20 cellular contexts compared by ENCODE assay signal in genomic region chr16:69926241-69926640, GRCh38. TPM values are rescaled to one million over a fixed set of nuclear protein-coding genes. Genes with fewer than 3 reads are reported as not detected.
DNase-seq lines count a peak whose midpoint lies in the region; ATAC-seq and TF ChIP-seq lines count a peak whose summit lies in the region.
"Had no signal": no experiment of that assay in that cellular context is flagged by ENCODE, and none has a peak within 500 bp of the region (broad histone marks: within the 10 kb centered on the region; RNA-seq: fewer than 3 reads in every experiment).

No MANE protein-coding gene starts in this region.

- ATAC-seq in GM19397 (IDR thresholded peaks at IDR 0.05; ENCODE audit: unreplicated experiment), result no peak
- ATAC-seq: activated CD4-positive, CD25-positive, alpha-beta regulatory T cell treated with anti-CD3 and anti-CD28 coated beads, Interleukin-2, amount 50 U/mL, for 24 hours; left colon; mucosa of descending colon had no signal

- H4K20me1 ChIP-seq in mammary epithelial cell (ENCODE audit: insufficient read depth, low read length), result no peaks in the 10 kb centered on the region

- no TSS peak for BruUV-seq in mammary epithelial cell (replicated peaks; lab: Mats Ljungman, UMichigan)

- H3K79me2 ChIP-seq in mammary epithelial cell (ENCODE audit: insufficient read depth, low read length), result no peaks in the 10 kb centered on the region

- DNase-seq in breast epithelium (ENCODE audit: low spot score in 2 of 2) (no peak), mammary epithelial cell (no peak), tibial nerve (ENCODE audit: low spot score in 2 of 2) (no peak), EL (no peak), NCI-H345 treated with DMSO at 0.1 percent for 48 hours (lab: John Stamatoyannopoulos, UW; ENCODE audit: unreplicated experiment) (no peak)
- DNase-seq: activated CD8-positive, alpha-beta memory T cell treated with anti-CD3 and anti-CD28 coated beads for 24 hours; CD8-positive, alpha-beta memory T cell; endodermal cell; left colon; mucosa of descending colon; NCI-H1436; SIG-M5; stimulated activated CD4-positive, alpha-beta T cell treated with anti-CD3 and anti-CD28 coated beads, Interleukin-4, amount 100 ng/mL, for 4 hours; stimulated activated CD8-positive, alpha-beta memory T cell treated with anti-CD3 and anti-CD28 coated beads, Interleukin-4, amount 100 ng/mL, for 48 hours; trophoblast cell had no signal

- no peak for TF ChIP-seq EP300 in tibial nerve (IDR thresholded peaks at IDR 0.05)

- TF ChIP-seq POLR2A in breast epithelium (IDR thresholded peaks at IDR 0.05) (no peak), tibial nerve (IDR thresholded peaks at IDR 0.05) (no peak)

- TF ChIP-seq CTCF in breast epithelium (IDR thresholded peaks at IDR 0.05) (no peak), mammary epithelial cell (conservative IDR thresholded peaks at IDR 0.05 in 1 of 2, IDR thresholded peaks at IDR 0.05 in 1 of 2; ENCODE audit: extremely low read depth in 1 of 2, insufficient read depth in 1 of 2, low read depth in 1 of 2, low read length in 2 of 2) (no peak), brain (conservative IDR thresholded peaks at IDR 0.05) (no peak), nephron (IDR thresholded peaks at IDR 0.05; ENCODE audit: unreplicated experiment in 3 of 3) (no peak), tibial nerve (IDR thresholded peaks at IDR 0.05) (no peak)

- H3K4me1 Mint-ChIP-seq in brain, result peaks cover 14% of the 10 kb centered on the region
- H3K4me1 Mint-ChIP-seq in nephron, result peaks cover 30% of the 10 kb centered on the region

- H3K36me3 Mint-ChIP-seq in brain (peaks cover 11% of the 10 kb centered on the region), nephron (ENCODE audit: low read depth) (peaks cover 22% of the 10 kb centered on the region)

- H3K9me3 ChIP-seq in breast epithelium, result no peaks in the 10 kb centered on the region
- no peaks in the 10 kb centered on the region for H3K9me3 ChIP-seq in mammary epithelial cell (replicated peaks; ENCODE audit: insufficient read depth, low read length)
- H3K9me3 ChIP-seq in tibial nerve, result no peaks in the 10 kb centered on the region
- H3K9me3 ChIP-seq: mucosa of descending colon, neutrophil had no signal

- H2AFZ ChIP-seq in mammary epithelial cell (ENCODE audit: low read depth, low read length), result no peak overlapping the region

- H3K4me3 ChIP-seq in breast epithelium (peak overlapping the region in 2 of 3 donors; percentile 41 to 60), mammary epithelial cell (replicated peaks in 1 of 3; ENCODE audit: insufficient read depth in 1 of 3, low read depth in 2 of 3, low read length in 3 of 3) (no peak overlapping the region), tibial nerve (peak overlapping the region in 2 of 4 donors; percentile 29 to 48)
- H3K4me3 ChIP-seq: mucosa of descending colon had no signal

- no peaks in the 10 kb centered on the region for H3K36me3 ChIP-seq in breast epithelium
- H3K36me3 ChIP-seq in mammary epithelial cell (ENCODE audit: insufficient read depth, low read length), result no peaks in the 10 kb centered on the region
- H3K36me3 ChIP-seq in tibial nerve, result peaks cover 2 to 29% (median 5%) of the 10 kb centered on the region in 3 donors

- no peaks in the 10 kb centered on the region for H3K27me3 Mint-ChIP-seq in brain
- H3K27me3 Mint-ChIP-seq in nephron (ENCODE audit: low read depth), result no peaks in the 10 kb centered on the region
- H3K27me3 Mint-ChIP-seq: CD8-positive, alpha-beta memory T cell had no signal

- peak overlapping the region in 2 of 5 experiments; percentile 0 to 6 for H3K4me3 Mint-ChIP-seq in brain
- peak overlapping the region in 1 of 3 experiments; percentile 9 for H3K4me3 Mint-ChIP-seq in nephron
- H3K4me3 Mint-ChIP-seq: CD8-positive, alpha-beta memory T cell; endodermal cell had no signal

- CTCF ChIA-PET in mammary epithelial cell (lab: Charles Lee; ENCODE audit: low non-redundant PET), result no interaction called here

- no peak overlapping the region for H3K4me2 ChIP-seq in mammary epithelial cell (ENCODE audit: insufficient read depth, low read depth, low read length)

- no peaks in the 10 kb centered on the region for H3K27me3 ChIP-seq in breast epithelium
- no peaks in the 10 kb centered on the region for H3K27me3 ChIP-seq in mammary epithelial cell (ENCODE audit: insufficient read depth, low read length)
- H3K27me3 ChIP-seq in tibial nerve, result no peaks in the 10 kb centered on the region
- H3K27me3 ChIP-seq: neutrophil had no signal

- intact Hi-C loops in breast epithelium (cut with DNase I; ENCODE audit: low total_unique reads), result no loop called here
- intact Hi-C loops in mammary epithelial cell (cut with micrococcal nuclease), result no loop called here

- peaks cover 0 to 18% of the 10 kb centered on the region in 2 donors for H3K4me1 ChIP-seq in breast epithelium
- peaks cover 16% of the 10 kb centered on the region for H3K4me1 ChIP-seq in mammary epithelial cell (ENCODE audit: insufficient read depth, low read length)
- peaks cover 0 to 90% (median 32%) of the 10 kb centered on the region in 4 donors for H3K4me1 ChIP-seq in tibial nerve

- H3K9me3 Mint-ChIP-seq in brain, result peaks cover 0 to 3% (median 0%) of the 10 kb centered on the region in 5 experiments
- H3K9me3 Mint-ChIP-seq in nephron, result no peaks in the 10 kb centered on the region
- H3K9me3 Mint-ChIP-seq: CD8-positive, alpha-beta memory T cell; endodermal cell had no signal

- WGBS in mammary epithelial cell (ENCODE audit: low coverage, missing lambda C conversion rate), result 74% methylated on average over 8 of the region's 8 CpGs
- 88 to 89% methylated on average over 8 of the region's 8 CpGs for WGBS in tibial nerve, 2 donors

- H3K27ac ChIP-seq in breast epithelium, result peak overlapping the region; percentile 88 to 93
- H3K27ac ChIP-seq in mammary epithelial cell (ENCODE audit: insufficient read depth, low read depth, low read length), result no peak overlapping the region
- peak overlapping the region; percentile 78 to 97 (median 90) for H3K27ac ChIP-seq in tibial nerve
- H3K27ac ChIP-seq: neutrophil had no signal

- peak overlapping the region; percentile 1 to 80 (median 23) for H3K27ac Mint-ChIP-seq in brain
- peak overlapping the region in 2 of 3 experiments; percentile 78 to 89 for H3K27ac Mint-ChIP-seq in nephron

- dilution Hi-C loops in mammary epithelial cell (cut with HindIII; ENCODE audit: low sequenced_read_pairs), result no loop called here

- no peak overlapping the region for H3K9ac ChIP-seq in mammary epithelial cell (ENCODE audit: insufficient read depth, low read length)

- in situ Hi-C loops in mammary epithelial cell (cut with MboI; ENCODE audit: low sequenced_read_pairs in 2 of 2), result loop anchor here (5.0 to 10.0 kb wide), 2 partner anchors 129 to 131 kb away; no protein-coding TSS in a partner anchor

RNA-seq across cellular contexts. Expression of gene CLEC18A, which starts 24.9 kb away (rescaled TPM):
- total RNA-seq in breast epithelium (1 to 10 TPM in 2 of 3 donors, under 1 TPM in 1; 0.80 to 1.3 (median 1.0) TPM), mammary epithelial cell (1 to 10 TPM in 1 of 2 donors, under 1 TPM in 1; 0.45 to 1.0 TPM), tibial nerve (1 to 10 TPM in 3 of 4 donors, not detected in 1; 1.2 to 2.4 (median 2.1) TPM)
- polyA plus RNA-seq in mammary epithelial cell (0.07 TPM), brain (ENCODE audit: insufficient read depth, low read depth, low replicate concordance) (6.7 TPM)
- not detected for polyA minus RNA-seq in mammary epithelial cell
- polyA plus RNA-seq: CD8-positive, alpha-beta memory T cell had no signal

Comparison
In these comparisons a context has a peak if more than half of its experiments do, and no peak if none do; other contexts are left out.
1. H3K4me3 ChIP-seq: peak in breast epithelium (2 of 3); none in mammary epithelial cell (0 of 3).